ENCODE assay signal across 1 cellular context in the genomic region with DNA sequence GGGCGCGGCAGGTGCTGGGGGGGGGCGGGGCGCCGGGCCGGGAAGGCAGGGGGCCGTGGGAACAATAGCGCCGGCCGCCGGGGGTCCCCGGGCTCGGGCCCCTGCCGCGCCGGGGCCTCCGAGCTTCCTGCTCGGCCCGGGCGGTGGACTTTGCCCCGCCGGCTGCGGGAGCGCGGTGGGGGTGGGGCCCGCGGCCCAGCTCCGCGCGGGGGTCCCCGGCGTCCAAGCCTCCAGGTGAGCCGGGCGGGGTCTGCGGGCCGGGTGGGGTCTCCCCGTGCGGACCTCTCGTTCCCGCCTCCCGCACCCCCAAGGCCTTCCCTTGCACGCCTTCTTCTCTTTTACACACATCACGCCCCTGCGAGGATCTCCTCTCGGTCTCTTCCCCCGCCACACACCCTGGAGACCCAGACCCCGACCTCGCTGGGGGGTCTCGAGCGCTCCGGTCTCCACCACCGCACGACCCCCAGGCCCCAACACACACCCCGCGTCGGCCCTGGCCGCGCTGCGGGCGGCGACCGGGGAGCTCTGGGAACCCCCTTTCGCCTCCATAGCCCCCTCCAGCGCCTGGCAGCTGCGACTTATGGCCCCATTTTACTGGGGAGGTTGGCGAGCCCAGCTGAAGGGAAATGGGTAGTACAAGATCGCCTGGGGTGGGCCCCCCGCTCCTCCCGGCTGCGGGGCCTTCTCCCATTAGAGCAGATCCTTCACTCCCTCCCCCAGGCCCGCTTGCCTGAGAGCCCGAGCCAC.
A peak's percentile ranks its signal among the peaks of the same experiment; 100 is the strongest.
TF ChIP-seq lines count a peak whose summit lies in the region.

No MANE protein-coding gene starts in this region.

TF ChIP-seq in HepG2, 621 proteins besides CTCF, POLR2A, EP300 and RAD21 (continues in another document):
- TF ChIP-seq ELF3 (CRISPR knock-in tag; IDR thresholded peaks at IDR 0.05) = 0 out of 2 replicates have a peak, but pooled peaks have one; percentile 11
- 0 out of 2 replicates have a peak, but pooled peaks have one; percentile 17 for TF ChIP-seq ZBTB7A (CRISPR knock-in tag; IDR thresholded peaks at IDR 0.05)
- no peak for TF ChIP-seq ZNF543 (CRISPR knock-in tag; IDR thresholded peaks at IDR 0.05)
- 0 out of 2 replicates have a peak, but pooled peaks have one; percentile 5 for TF ChIP-seq MYC (CRISPR knock-in tag; IDR thresholded peaks at IDR 0.05; ENCODE audit: borderline replicate concordance)
- 0 out of 2 replicates have a peak, but pooled peaks have one; percentile 20 for TF ChIP-seq SALL1 (CRISPR knock-in tag; IDR thresholded peaks at IDR 0.05)
- TF ChIP-seq ZNF335 (CRISPR knock-in tag; IDR thresholded peaks at IDR 0.05) = no peak
- 0 out of 2 replicates have a peak, but pooled peaks have one; percentile 23 for TF ChIP-seq ZNF776 (CRISPR knock-in tag; IDR thresholded peaks at IDR 0.05)
- peak; percentile 37; the same call in 1 of the 2 replicates for TF ChIP-seq ZBTB7B (CRISPR knock-in tag; IDR thresholded peaks at IDR 0.05)
- TF ChIP-seq ZNF446 (CRISPR knock-in tag; IDR thresholded peaks at IDR 0.05) = peak; percentile 62; the same call in 1 of the 2 replicates
- peak; percentile 31; the same call in 1 of the 2 replicates for TF ChIP-seq NCOR1 (IDR thresholded peaks at IDR 0.05; ENCODE audit: borderline replicate concordance, low read length)
- peak; percentile 82 for TF ChIP-seq HNF4G (IDR thresholded peaks at IDR 0.05; ENCODE audit: borderline replicate concordance, low read depth, low read length)
- peak; percentile 39; the same call in 1 of the 2 replicates for TF ChIP-seq HNF4G (CRISPR knock-in tag; IDR thresholded peaks at IDR 0.05; ENCODE audit: borderline replicate concordance, low read depth)
- TF ChIP-seq EZH2 (conservative IDR thresholded peaks at IDR 0.05; ENCODE audit: low read depth, low read length) = no peak
- TF ChIP-seq WIZ (CRISPR knock-in tag; IDR thresholded peaks at IDR 0.05) = 0 out of 2 replicates have a peak, but pooled peaks have one; percentile 30
- no peak for TF ChIP-seq IRF9 (CRISPR knock-in tag; IDR thresholded peaks at IDR 0.05; ENCODE audit: borderline replicate concordance)
- no peak for TF ChIP-seq ATRX (CRISPR knock-in tag; IDR thresholded peaks at IDR 0.05; ENCODE audit: borderline replicate concordance)
- TF ChIP-seq GABPB1 (CRISPR knock-in tag; IDR thresholded peaks at IDR 0.05) = peak; percentile 60
- TF ChIP-seq, protein P1, sequence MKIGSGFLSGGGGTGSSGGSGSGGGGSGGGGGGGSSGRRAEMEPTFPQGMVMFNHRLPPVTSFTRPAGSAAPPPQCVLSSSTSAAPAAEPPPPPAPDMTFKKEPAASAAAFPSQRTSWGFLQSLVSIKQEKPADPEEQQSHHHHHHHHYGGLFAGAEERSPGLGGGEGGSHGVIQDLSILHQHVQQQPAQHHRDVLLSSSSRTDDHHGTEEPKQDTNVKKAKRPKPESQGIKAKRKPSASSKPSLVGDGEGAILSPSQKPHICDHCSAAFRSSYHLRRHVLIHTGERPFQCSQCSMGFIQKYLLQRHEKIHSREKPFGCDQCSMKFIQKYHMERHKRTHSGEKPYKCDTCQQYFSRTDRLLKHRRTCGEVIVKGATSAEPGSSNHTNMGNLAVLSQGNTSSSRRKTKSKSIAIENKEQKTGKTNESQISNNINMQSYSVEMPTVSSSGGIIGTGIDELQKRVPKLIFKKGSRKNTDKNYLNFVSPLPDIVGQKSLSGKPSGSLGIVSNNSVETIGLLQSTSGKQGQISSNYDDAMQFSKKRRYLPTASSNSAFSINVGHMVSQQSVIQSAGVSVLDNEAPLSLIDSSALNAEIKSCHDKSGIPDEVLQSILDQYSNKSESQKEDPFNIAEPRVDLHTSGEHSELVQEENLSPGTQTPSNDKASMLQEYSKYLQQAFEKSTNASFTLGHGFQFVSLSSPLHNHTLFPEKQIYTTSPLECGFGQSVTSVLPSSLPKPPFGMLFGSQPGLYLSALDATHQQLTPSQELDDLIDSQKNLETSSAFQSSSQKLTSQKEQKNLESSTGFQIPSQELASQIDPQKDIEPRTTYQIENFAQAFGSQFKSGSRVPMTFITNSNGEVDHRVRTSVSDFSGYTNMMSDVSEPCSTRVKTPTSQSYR (CRISPR knock-in tag; IDR thresholded peaks at IDR 0.05; ENCODE audit: borderline replicate concordance) = peak; percentile 87
- 0 out of 2 replicates have a peak, but pooled peaks have one; percentile 33 for TF ChIP-seq SNAPC4 (CRISPR knock-in tag; IDR thresholded peaks at IDR 0.05)
- peak; percentile 34; the same call in 1 of the 2 replicates for TF ChIP-seq ZFP91 (CRISPR knock-in tag; IDR thresholded peaks at IDR 0.05; ENCODE audit: borderline replicate concordance)
- TF ChIP-seq ZNF563 (CRISPR knock-in tag; IDR thresholded peaks at IDR 0.05) = peak; percentile 46; the same call in 1 of the 2 replicates
- TF ChIP-seq HNRNPLL (IDR thresholded peaks at IDR 0.05; ENCODE audit: low read depth, low read length, poor library complexity, severe bottlenecking) = peak; percentile 34
- TF ChIP-seq, protein P2, sequence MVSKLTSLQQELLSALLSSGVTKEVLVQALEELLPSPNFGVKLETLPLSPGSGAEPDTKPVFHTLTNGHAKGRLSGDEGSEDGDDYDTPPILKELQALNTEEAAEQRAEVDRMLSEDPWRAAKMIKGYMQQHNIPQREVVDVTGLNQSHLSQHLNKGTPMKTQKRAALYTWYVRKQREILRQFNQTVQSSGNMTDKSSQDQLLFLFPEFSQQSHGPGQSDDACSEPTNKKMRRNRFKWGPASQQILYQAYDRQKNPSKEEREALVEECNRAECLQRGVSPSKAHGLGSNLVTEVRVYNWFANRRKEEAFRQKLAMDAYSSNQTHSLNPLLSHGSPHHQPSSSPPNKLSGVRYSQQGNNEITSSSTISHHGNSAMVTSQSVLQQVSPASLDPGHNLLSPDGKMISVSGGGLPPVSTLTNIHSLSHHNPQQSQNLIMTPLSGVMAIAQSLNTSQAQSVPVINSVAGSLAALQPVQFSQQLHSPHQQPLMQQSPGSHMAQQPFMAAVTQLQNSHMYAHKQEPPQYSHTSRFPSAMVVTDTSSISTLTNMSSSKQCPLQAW (CRISPR knock-in tag; IDR thresholded peaks at IDR 0.05) = no peak
- 0 out of 2 replicates have a peak, but pooled peaks have one; percentile 16 for TF ChIP-seq SRY (CRISPR knock-in tag; IDR thresholded peaks at IDR 0.05)
- TF ChIP-seq SAP130 (CRISPR knock-in tag; IDR thresholded peaks at IDR 0.05; ENCODE audit: low read depth) = peak; percentile 41
- TF ChIP-seq HMG20A (CRISPR knock-in tag; IDR thresholded peaks at IDR 0.05; ENCODE audit: borderline replicate concordance) = no peak
- TF ChIP-seq HNF4A (CRISPR knock-in tag; IDR thresholded peaks at IDR 0.05) = peak; percentile 25; the same call in 1 of the 2 replicates
- no peak for TF ChIP-seq ZNF549 (CRISPR knock-in tag; IDR thresholded peaks at IDR 0.05)
- TF ChIP-seq KDM5B (CRISPR knock-in tag; IDR thresholded peaks at IDR 0.05; ENCODE audit: borderline replicate concordance) = 0 out of 2 replicates have a peak, but pooled peaks have one; percentile 42
- peak; percentile 76 for TF ChIP-seq HIVEP1 (CRISPR knock-in tag; IDR thresholded peaks at IDR 0.05)
- peak; percentile 52; the same call in 1 of the 2 replicates for TF ChIP-seq ZNF317 (CRISPR knock-in tag; IDR thresholded peaks at IDR 0.05)
- TF ChIP-seq HCFC1 (IDR thresholded peaks at IDR 0.05; ENCODE audit: low read depth, low read length) = no peak
- TF ChIP-seq, protein P3, sequence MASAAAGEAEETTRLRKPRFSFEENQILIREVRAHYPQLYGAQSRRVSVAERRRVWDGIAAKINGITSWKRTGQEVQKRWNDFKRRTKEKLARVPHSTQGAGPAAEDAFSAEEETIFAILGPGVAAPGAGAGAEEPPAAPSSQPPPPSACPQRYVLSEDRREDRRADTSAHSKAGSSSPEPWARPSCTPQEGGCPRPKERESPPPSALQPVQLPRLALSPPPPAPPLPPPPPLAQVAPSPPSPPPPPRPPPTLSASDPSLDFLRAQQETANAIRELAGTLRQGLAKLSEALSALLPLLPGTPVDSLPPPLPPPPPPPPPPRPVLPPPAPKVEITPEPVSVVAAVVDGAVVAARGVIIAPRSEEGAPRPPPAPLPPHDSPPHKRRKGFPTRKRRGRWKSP (CRISPR knock-in tag; IDR thresholded peaks at IDR 0.05) = no peak
- no peak for TF ChIP-seq MAZ (IDR thresholded peaks at IDR 0.05; ENCODE audit: borderline replicate concordance, low read depth, low read length)
- TF ChIP-seq MAZ (CRISPR knock-in tag; IDR thresholded peaks at IDR 0.05; ENCODE audit: low read depth) = peak; percentile 2; the same call in 1 of the 2 replicates
- TF ChIP-seq ZBTB10 (CRISPR knock-in tag; IDR thresholded peaks at IDR 0.05; ENCODE audit: borderline replicate concordance) = 0 out of 2 replicates have a peak, but pooled peaks have one; percentile 16
